ENCODE assay signal across 1 cellular context in the genomic region with DNA sequence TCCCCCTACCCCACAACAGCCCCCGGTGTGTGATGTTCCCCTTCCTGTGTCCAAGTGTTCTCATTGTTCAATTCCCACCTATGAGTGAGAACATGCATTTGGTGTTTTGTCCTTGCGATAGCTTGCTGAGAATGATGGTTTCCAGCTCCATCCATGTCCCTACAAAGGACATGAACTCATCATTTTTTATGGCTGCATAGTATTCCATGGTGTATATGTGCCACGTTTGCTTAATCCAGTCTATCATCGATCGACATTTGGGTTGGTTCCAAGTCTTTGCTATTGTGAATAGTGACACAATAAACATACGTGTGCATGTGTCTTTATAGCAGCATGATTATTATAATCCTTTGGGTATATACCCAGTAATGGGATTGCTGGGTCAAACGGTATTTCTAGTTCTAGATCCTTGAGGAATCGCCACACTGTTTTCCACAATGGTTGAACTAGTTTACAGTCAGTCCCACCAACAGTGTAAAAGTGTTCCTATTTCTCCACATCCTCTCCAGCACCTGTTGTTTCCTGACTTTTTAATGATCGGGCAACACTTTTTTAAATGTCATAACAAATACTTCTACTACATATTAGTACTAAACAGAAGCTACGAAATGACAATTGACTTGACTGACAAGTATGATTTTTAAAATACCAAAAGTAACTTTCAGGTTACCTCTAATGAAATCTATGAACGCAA.
A peak's percentile ranks its signal among the peaks of the same experiment; 100 is the strongest.
TF ChIP-seq lines count a peak whose summit lies in the region.

No MANE protein-coding gene starts in this region.

TF ChIP-seq in K562, 482 proteins besides CTCF, POLR2A, EP300 and RAD21:
- peak; percentile 86 for TF ChIP-seq ZNF146 (CRISPR knock-in tag; IDR thresholded peaks at IDR 0.05; ENCODE audit: unreplicated experiment)
